In the genomic region with DNA sequence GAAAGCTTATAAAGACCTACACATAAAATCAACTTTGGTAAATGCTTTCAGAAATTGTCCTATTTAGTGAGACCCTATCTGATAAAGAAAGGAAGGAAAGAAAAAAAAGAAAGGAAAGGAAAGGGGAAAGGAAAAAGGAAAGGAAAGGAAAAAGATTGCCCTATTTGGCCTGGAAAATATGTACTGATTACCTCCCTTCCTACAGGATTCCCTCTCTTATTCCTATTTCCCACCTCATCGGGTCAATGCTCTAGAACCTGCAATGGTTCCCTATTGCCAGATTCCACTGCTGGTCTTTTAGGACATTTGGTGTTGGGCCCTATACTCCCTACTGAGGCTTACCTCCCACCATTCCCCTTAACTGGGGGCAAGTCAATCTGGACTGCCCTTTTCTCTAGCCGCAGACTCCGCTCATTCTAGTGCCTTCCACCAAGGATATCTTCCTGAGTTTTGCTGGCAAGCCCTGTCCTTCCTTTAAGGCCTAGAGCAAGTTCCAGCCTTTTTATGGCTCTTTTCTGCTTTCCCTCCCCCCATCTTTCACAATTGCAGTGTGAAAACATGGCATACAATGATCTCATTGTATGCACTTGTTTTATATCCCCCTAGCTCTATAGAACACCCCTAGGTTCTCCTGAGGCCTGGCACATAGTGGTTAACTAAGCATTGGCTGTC, we compare ENCODE assay signal across 10 cellular contexts. TPM values are rescaled to one million over a fixed set of nuclear protein-coding genes. Genes with fewer than 3 reads are reported as not detected.
DNase-seq lines count a peak whose midpoint lies in the region; ATAC-seq, FAIRE-seq and TF ChIP-seq lines count a peak whose summit lies in the region.
"Had no signal": no experiment of that assay in that cellular context is flagged by ENCODE, and none has a peak within 500 bp of the region (broad histone marks: within the 10 kb centered on the region; RNA-seq: fewer than 3 reads in every experiment).

No MANE protein-coding gene starts in this region.

- no TSS peak for BruUV-seq in HepG2 (replicated peaks; lab: Mats Ljungman, UMichigan)

- H3K36me3 ChIP-seq in HepG2 (replicated peaks in 1 of 2; ENCODE audit: control insufficient read depth in 1 of 2, insufficient read depth in 2 of 2, low read length in 2 of 2) (peaks cover 2 to 13% of the 10 kb centered on the region in 2 experiments; a peak in 3 of 5 replicates), right lobe of liver (peaks cover 0 to 8% (median 2%) of the 10 kb centered on the region in 4 donors), mucosa of descending colon (ENCODE audit: low read depth) (no peaks in the 10 kb centered on the region)

- no peak for ATAC-seq in HepG2
- ATAC-seq in right lobe of liver, result no peak
- peak; percentile 5 for ATAC-seq in mucosa of descending colon
- ATAC-seq in HG03439 (IDR thresholded peaks at IDR 0.05; ENCODE audit: unreplicated experiment), result no peak
- ATAC-seq: effector memory CD8-positive, alpha-beta T cell had no signal

- TF ChIP-seq CTCF in HepG2 (CRISPR knock-in tag; IDR thresholded peaks at IDR 0.05) (no peak), right lobe of liver (IDR thresholded peaks at IDR 0.05) (no peak), astrocyte of the spinal cord (IDR thresholded peaks at IDR 0.05; ENCODE audit: low read depth, low read length) (no peak), mucosa of descending colon (IDR thresholded peaks at IDR 0.05) (no peak)

- DNase-seq in HepG2 (ENCODE audit: low spot score) (peak; percentile 71), right lobe of liver (no peak), astrocyte of the spinal cord (ENCODE audit: low read depth, low spot score) (peak; percentile 45), mucosa of descending colon (peak in 1 of 3 donors; percentile 54), NCI-H2029 treated with DMSO at 0.1 percent for 48 hours (lab: John Stamatoyannopoulos, UW) (no peak), NCI-H1105 treated with DMSO at 0.1 percent for 48 hours (lab: John Stamatoyannopoulos, UW) (no peak), midbrain (lab: John Stamatoyannopoulos, UW) (no peak)
- DNase-seq: COR-L47; effector memory CD8-positive, alpha-beta T cell had no signal

- TF ChIP-seq RAD21 in HepG2 (CRISPR knock-in tag; IDR thresholded peaks at IDR 0.05), result no peak

- CTCF ChIA-PET in HepG2 (lab: Yijun Ruan, JAX; ENCODE audit: low intra/inter-chr PET ratio, low total read pairs), result no interaction called here

- H3K27me3 ChIP-seq in HepG2 (ENCODE audit: control insufficient read depth in 1 of 2, insufficient read depth in 2 of 2, low read length in 2 of 2), result no peaks in the 10 kb centered on the region; a peak in 1 of 5 replicates
- H3K27me3 ChIP-seq in right lobe of liver, result no peaks in the 10 kb centered on the region

- peak overlapping the region; percentile 24; the same call in 1 of the 2 replicates for H3K4me2 ChIP-seq in HepG2 (ENCODE audit: low read depth, low read length)

- WGBS in HepG2 (ENCODE audit: low lambda C conversion rate), result 68% methylated on average over 3 of the region's 3 CpGs
- WGBS in right lobe of liver (ENCODE audit: insufficient coverage, low coverage, low lambda C conversion rate, missing lambda C conversion rate), result 87% methylated on average over 3 of the region's 3 CpGs

- peaks cover 26% of the 10 kb centered on the region for H4K20me1 ChIP-seq in HepG2 (ENCODE audit: insufficient read depth, low read length)

- peaks cover 23% of the 10 kb centered on the region for H3K79me2 ChIP-seq in HepG2 (ENCODE audit: insufficient read depth, low read length)

- peaks cover 41% of the 10 kb centered on the region for H3K4me1 ChIP-seq in HepG2 (ENCODE audit: insufficient read depth, low read length)
- H3K4me1 ChIP-seq in right lobe of liver, result peaks cover 0 to 11% (median 4%) of the 10 kb centered on the region in 4 donors
- peaks cover 18% of the 10 kb centered on the region for H3K4me1 ChIP-seq in mucosa of descending colon (ENCODE audit: low read depth)

- no peak for FAIRE-seq in HepG2 (lab: Jason Lieb, UNC)

- in situ Hi-C loops in HepG2 (cut with HindIII; ENCODE audit: extremely low pct_ligation_motif_present, low pct_unique_long_range_greater_than_20kb), result loop anchor here (5.0 kb wide), 1 partner anchor 49 kb away; no protein-coding TSS in a partner anchor
- in situ Hi-C loops in astrocyte of the spinal cord (cut with HindIII; ENCODE audit: low sequenced_read_pairs), result no loop called here

- H3K27ac ChIP-seq in HepG2 (ENCODE audit: extremely low read length, insufficient read depth, low read length) (no peak overlapping the region), right lobe of liver (no peak overlapping the region)

- H3K4me3 ChIP-seq in HepG2 (replicated peaks in 1 of 3; ENCODE audit: insufficient read depth in 1 of 3, low read depth in 2 of 3, low read length in 3 of 3) (no peak overlapping the region), right lobe of liver (no peak overlapping the region), astrocyte of the spinal cord (ENCODE audit: low read depth, low read length) (no peak overlapping the region), mucosa of descending colon (no peak overlapping the region)

- POLR2A ChIA-PET in HepG2 (lab: Yijun Ruan, JAX), result interaction anchor here (0.9 to 8.5 kb wide), 7 partner anchors 17 to 56 kb away, joined by 3 to 322 read pairs (median 7); no protein-coding TSS in a partner anchor

- intact Hi-C loops in HepG2 (cut with micrococcal nuclease; ENCODE audit: unreplicated experiment), result no loop called here
- intact Hi-C loops in right lobe of liver (cut with DNase I), result no loop called here
- intact Hi-C loops in mucosa of descending colon (cut with DNase I, micrococcal nuclease), result no loop called here

- TF ChIP-seq POLR2A in HepG2 (IDR thresholded peaks at IDR 0.05; ENCODE audit: insufficient read depth in 1 of 2, low read depth in 2 of 2, low read length in 2 of 2), result no peak
- no peak for TF ChIP-seq POLR2A in right lobe of liver (IDR thresholded peaks at IDR 0.05)

- H2AFZ ChIP-seq in HepG2 (ENCODE audit: low read length), result no peak overlapping the region

- TF ChIP-seq EP300 in HepG2 (IDR thresholded peaks at IDR 0.05; ENCODE audit: low read depth in 2 of 2, low read length in 2 of 2) (0 out of 4 replicates have a peak, but pooled peaks of 1 of the 2 experiments have one; percentile 15), HepG2 (CRISPR knock-in tag; IDR thresholded peaks at IDR 0.05; ENCODE audit: borderline replicate concordance) (no peak)

- H3K9me3 ChIP-seq in HepG2 (ENCODE audit: low read length) (no peaks in the 10 kb centered on the region), right lobe of liver (no peaks in the 10 kb centered on the region), mucosa of descending colon (no peaks in the 10 kb centered on the region)

- H3K9ac ChIP-seq in HepG2 (ENCODE audit: insufficient read depth, low read depth, low read length), result no peak overlapping the region

TF ChIP-seq in HepG2, 621 proteins besides CTCF, POLR2A, EP300 and RAD21 (continues in another document):
- TF ChIP-seq HMG20B (CRISPR knock-in tag; conservative IDR thresholded peaks at IDR 0.05) (no peak), RNF219 (CRISPR knock-in tag; IDR thresholded peaks at IDR 0.05) (no peak), ZNF746 (CRISPR knock-in tag; IDR thresholded peaks at IDR 0.05) (no peak), ZMYM3 (CRISPR knock-in tag; IDR thresholded peaks at IDR 0.05) (0 out of 2 replicates have a peak, but pooled peaks have one; percentile 19), HMG20A (CRISPR knock-in tag; IDR thresholded peaks at IDR 0.05; ENCODE audit: borderline replicate concordance) (no peak), ZNF83 (CRISPR knock-in tag; IDR thresholded peaks at IDR 0.05; ENCODE audit: borderline replicate concordance) (no peak), ZNF562 (CRISPR knock-in tag; IDR thresholded peaks at IDR 0.05; ENCODE audit: borderline replicate concordance) (no peak)

RNA-seq across cellular contexts. Expression of gene DDIT4, which starts 4.4 kb away (rescaled TPM):
- total RNA-seq in HepG2 (2016; rRNA removed; fragmentation: Illumina TruSeq; extraction: Trizol), result 35.2 and 35.6 TPM in 2 replicates
- 17.3 and 17.4 TPM in 2 replicates for total RNA-seq in HepG2 (2016; cell fraction: cytosol; rRNA removed; fragmentation: Illumina TruSeq; extraction: Trizol; ENCODE audit: low read depth)
- 35.9 and 37.2 TPM in 2 replicates for total RNA-seq in HepG2 (2016; cell fraction: insoluble cytoplasmic fraction; rRNA removed; fragmentation: Illumina TruSeq; extraction: Trizol)
- 34.5 and 35.2 TPM in 2 replicates for total RNA-seq in HepG2 (2016; cell fraction: membrane; rRNA removed; fragmentation: Illumina TruSeq; extraction: Trizol)
- total RNA-seq in HepG2 (2016; cell fraction: nucleus; rRNA removed; fragmentation: Illumina TruSeq; extraction: Trizol), result 19.2 and 19.4 TPM in 2 replicates
- polyA plus RNA-seq in HepG2 (2011; rRNA removed), result 40.7 and 78.9 TPM in 2 replicates
- polyA plus RNA-seq in HepG2 (2011; cell fraction: cytosol; rRNA removed), result 47.3 and 59.3 TPM in 2 replicates
- polyA plus RNA-seq in HepG2 (2011; cell fraction: nucleus; rRNA removed), result 73.1 and 98.3 TPM in 2 replicates
- polyA plus RNA-seq in HepG2 (2012), result 82.2 and 137 TPM in 2 replicates
- polyA plus RNA-seq in HepG2 (2016; cell fraction: cytosol; fragmentation: Illumina TruSeq; extraction: Trizol; ENCODE audit: low read depth), result 3.8 and 5.2 TPM in 2 replicates
- polyA plus RNA-seq in HepG2 (2016; cell fraction: insoluble cytoplasmic fraction; fragmentation: Illumina TruSeq; extraction: Trizol; ENCODE audit: low read depth), result 24.9 and 26.7 TPM in 2 replicates
- 8.1 and 8.4 TPM in 2 replicates for polyA plus RNA-seq in HepG2 (2016; cell fraction: membrane; fragmentation: Illumina TruSeq; extraction: Trizol; ENCODE audit: low read depth)
- polyA plus RNA-seq in HepG2 (2016; cell fraction: nucleus; fragmentation: Illumina TruSeq; extraction: Trizol; ENCODE audit: insufficient read depth, low read depth), result 27.3 and 28.4 TPM in 2 replicates
- 150 and 161 TPM in 2 replicates for polyA minus RNA-seq in HepG2 (2011; rRNA and poly(A)+ RNA removed; ENCODE audit: low replicate concordance)
- 74.7 and 77.2 TPM in 2 replicates for polyA minus RNA-seq in HepG2 (2011; cell fraction: cytosol; rRNA and poly(A)+ RNA removed)
- polyA minus RNA-seq in HepG2 (2011; cell fraction: nucleus; rRNA and poly(A)+ RNA removed), result 51.2 and 56.2 TPM in 2 replicates
- total RNA-seq in right lobe of liver, result 100 to 1,000 TPM in 4 of 6 experiments, 10 to 100 TPM in 2; 51.7 to 180 (median 143) TPM
- total RNA-seq in mucosa of descending colon, result 100 to 1,000 TPM in 1 of 3 donors, 10 to 100 TPM in 2; 32.9 to 142 (median 49.6) TPM

Comparison
In these comparisons a context has a peak if more than half of its experiments do, and no peak if none do; other contexts are left out.
1. DNase-seq: peak in HepG2 (single experiment) and astrocyte of the spinal cord (single experiment); none in right lobe of liver (0 of 3), NCI-H2029 treated with DMSO at 0.1 percent for 48 hours (single experiment), NCI-H1105 treated with DMSO at 0.1 percent for 48 hours (single experiment) and midbrain (single experiment).